26 cellular contexts compared by ENCODE assay signal in the genomic region with DNA sequence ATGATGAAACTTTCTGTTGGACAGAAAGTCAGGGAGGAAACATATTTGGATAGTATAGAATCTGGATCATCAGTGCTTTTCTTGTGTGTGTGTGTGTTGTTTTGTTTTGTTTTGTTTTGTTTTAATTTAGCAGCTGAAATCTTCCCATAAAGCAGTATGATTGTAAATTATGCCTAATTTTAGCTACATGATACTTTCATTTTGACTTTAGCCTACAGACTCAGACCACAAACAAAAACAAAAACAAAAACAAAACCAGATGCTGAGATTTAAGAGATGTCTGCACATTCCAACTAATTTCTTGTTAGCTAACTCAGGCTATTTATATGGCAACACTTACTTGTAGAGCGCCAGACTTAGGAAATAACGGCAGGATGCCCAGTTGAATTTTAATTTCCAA.
DNase-seq lines count a peak whose midpoint lies in the region; ATAC-seq and TF ChIP-seq lines count a peak whose summit lies in the region.
"Had no signal": no experiment of that assay in that cellular context is flagged by ENCODE, and none has a peak within 500 bp of the region (broad histone marks: within the 10 kb centered on the region; RNA-seq: fewer than 3 reads in every experiment).

No MANE protein-coding gene starts in this region.

- H3K9me3 ChIP-seq in adipocyte (ENCODE audit: control insufficient read depth, low read length): no peaks in the 10 kb centered on the region
- H3K9me3 ChIP-seq: BLaER1, MG63, Peyer's patch had no signal

- no peak overlapping the region for H3K18ac ChIP-seq in mesendoderm (ENCODE audit: low read length)

- H3K79me1 ChIP-seq in mesendoderm (ENCODE audit: low read length): no peaks in the 10 kb centered on the region

- DNase-seq in GM12865 (ENCODE audit: low read depth): peak; percentile 18
- peak; percentile 4 for DNase-seq in adipocyte (ENCODE audit: low read depth)
- no peak for DNase-seq in UCSD-AML1 (lab: John Stamatoyannopoulos, UW; ENCODE audit: unreplicated experiment)
- DNase-seq in NCI-H2107 (lab: John Stamatoyannopoulos, UW): no peak
- DNase-seq in stimulated activated CD4-positive, alpha-beta T cell treated with anti-CD3 and anti-CD28 coated beads, Interleukin-2, amount 100 ng/mL, for 48 hours: no peak
- DNase-seq in mesendoderm: no peak
- DNase-seq: ACHN; CD4-positive, alpha-beta T cell; COR-L47; DMS79; HCEC 1CT; MG63; NCI-H1417 treated with DMSO at 0.1 percent for 48 hours; NCI-H187; NCI-H748 treated with DMSO at 0.1 percent for 48 hours; NK-92 treated with Interleukin-12 subunit alpha and Interleukin-12 subunit beta, amount 100 ng/mL, for 24 hours; Peyer's patch; T-cell had no signal

- H3K4ac ChIP-seq in mesendoderm (ENCODE audit: low read depth, low read length): no peak overlapping the region

- H3K9ac ChIP-seq in adipocyte (ENCODE audit: low read length): no peak overlapping the region
- no peak overlapping the region for H3K9ac ChIP-seq in mesendoderm (ENCODE audit: low read length)
- H3K9ac ChIP-seq: BLaER1 had no signal

- H3K4me3 ChIP-seq in GM12865 (ENCODE audit: low read depth, low read length) (no peak overlapping the region), adipocyte (ENCODE audit: low read length) (no peak overlapping the region), mesendoderm (ENCODE audit: low read length) (no peak overlapping the region)
- H3K4me3 ChIP-seq: BLaER1, GM23338, K562, MG63, Peyer's patch had no signal

- no peak for TF ChIP-seq CTCF in GM12865 (IDR thresholded peaks at IDR 0.05; ENCODE audit: insufficient read depth, low read depth, low read length, missing control alignments)

- no peak overlapping the region for H3K56ac ChIP-seq in mesendoderm (ENCODE audit: low read length)

- peaks cover 2% of the 10 kb centered on the region for H3K27me3 ChIP-seq in adipocyte (replicated peaks; ENCODE audit: control insufficient read depth, insufficient read depth, low read length)
- H3K27me3 ChIP-seq in mesendoderm (ENCODE audit: insufficient read depth, low read length, poor library complexity): no peaks in the 10 kb centered on the region
- H3K27me3 ChIP-seq: BLaER1, Peyer's patch had no signal

- no peak overlapping the region for H2BK120ac ChIP-seq in mesendoderm (ENCODE audit: low read depth, low read length)

- no peak overlapping the region for H3K27ac ChIP-seq in mesendoderm (ENCODE audit: low read depth, low read length)
- H3K27ac ChIP-seq: 22Rv1, BLaER1, HL-60, Peyer's patch had no signal

- no peak overlapping the region for H2AK5ac ChIP-seq in mesendoderm (ENCODE audit: low read length)

- H2BK15ac ChIP-seq in mesendoderm (replicated peaks; ENCODE audit: low read depth): no peak overlapping the region

- no peak overlapping the region for H3K4me2 ChIP-seq in mesendoderm (ENCODE audit: low read length)
- H3K4me2 ChIP-seq: BLaER1, GM23338 had no signal

- no CpG with 5 or more reads among the region's 2 CpGs for WGBS in mesendoderm (ENCODE audit: extremely low coverage, insufficient coverage, low lambda C conversion rate)

- ATAC-seq in GM19455 (IDR thresholded peaks at IDR 0.05; ENCODE audit: unreplicated experiment): peak; percentile 76
- peak; percentile 61 for ATAC-seq in HG02571 (IDR thresholded peaks at IDR 0.05; ENCODE audit: unreplicated experiment)
- ATAC-seq: GM23338, HepG2, K562, T-cell had no signal

- no peak overlapping the region for H2BK5ac ChIP-seq in mesendoderm (ENCODE audit: low read length)

- no peak overlapping the region for H3K23ac ChIP-seq in mesendoderm (ENCODE audit: low read length)

- no peaks in the 10 kb centered on the region for H3K36me3 ChIP-seq in adipocyte (ENCODE audit: control insufficient read depth, insufficient read depth, low read length, severe bottlenecking)
- no peaks in the 10 kb centered on the region for H3K36me3 ChIP-seq in mesendoderm (ENCODE audit: control insufficient read depth, insufficient read depth, low read length)
- H3K36me3 ChIP-seq: BLaER1, MG63, Peyer's patch had no signal

- H4K5ac ChIP-seq in mesendoderm (ENCODE audit: low read length): no peak overlapping the region

- H4K8ac ChIP-seq in mesendoderm (ENCODE audit: low read depth, low read length): no peak overlapping the region

- no peaks in the 10 kb centered on the region for H3K4me1 ChIP-seq in adipocyte (ENCODE audit: control insufficient read depth, insufficient read depth, low read length)
- H3K4me1 ChIP-seq in mesendoderm (ENCODE audit: control insufficient read depth, low read depth, low read length): no peaks in the 10 kb centered on the region
- H3K4me1 ChIP-seq: BLaER1, Peyer's patch had no signal

- no peaks in the 10 kb centered on the region for H3K79me2 ChIP-seq in mesendoderm (ENCODE audit: control insufficient read depth, insufficient read depth, low read length)

Comparison
In these comparisons a context has a peak if more than half of its experiments do, and no peak if none do; other contexts are left out.
1. DNase-seq: peak in GM12865 (single experiment) and adipocyte (single experiment); none in UCSD-AML1 (single experiment), NCI-H2107 (single experiment), stimulated activated CD4-positive, alpha-beta T cell treated with anti-CD3 and anti-CD28 coated beads, Interleukin-2, amount 100 ng/mL, for 48 hours (0 of 2) and mesendoderm (single experiment).